In the genomic region with DNA sequence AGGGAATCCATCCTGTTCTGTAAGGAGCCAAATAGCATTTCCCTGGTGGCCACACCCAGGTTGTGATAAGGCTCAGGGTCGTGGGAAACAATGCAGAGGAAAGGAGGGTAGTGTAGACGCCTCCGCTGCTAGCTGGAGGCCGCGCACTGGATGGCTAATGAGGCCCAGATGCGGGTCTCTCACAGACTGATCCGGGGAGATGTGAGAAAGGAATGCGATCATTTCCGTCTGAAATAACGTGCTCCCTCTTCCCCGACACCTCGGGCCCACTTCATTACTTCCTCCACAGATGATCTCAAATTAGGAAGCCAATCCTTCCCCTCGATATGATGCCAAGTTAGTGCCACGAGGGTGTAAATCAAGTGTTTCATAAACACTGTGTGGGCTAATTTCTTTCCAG, we compare ENCODE assay signal across 22 cellular contexts.
"Had no signal": no experiment of that assay in that cellular context is flagged by ENCODE, and none has a peak within 500 bp of the region (broad histone marks: within the 10 kb centered on the region; RNA-seq: fewer than 3 reads in every experiment).

No MANE protein-coding gene starts in this region.

- H3K9me3 ChIP-seq: breast epithelium, thoracic aorta, vagina had no signal

- H3K4me3 ChIP-seq: breast epithelium, thoracic aorta, vagina had no signal

- H3K27ac ChIP-seq: parathyroid adenoma, thoracic aorta, vagina had no signal

- DNase-seq: activated CD4-positive, alpha-beta T cell treated with anti-CD3 and anti-CD28 coated beads for 36 hours; activated CD4-positive, CD25-positive, alpha-beta regulatory T cell; activated naive CD4-positive, alpha-beta T cell; activated T-cell treated with anti-CD3 and anti-CD28 coated beads for 4 hours; activated T-cell treated with anti-CD3 and anti-CD28 coated beads, Interleukin-2, amount 50 U/mL, for 72 hours; endodermal cell; head of caudate nucleus; hippocampal formation; immature natural killer cell; kidney; left colon; midbrain; naive thymus-derived CD4-positive, alpha-beta T cell; nucleus accumbens; right cardiac atrium; stimulated activated CD4-positive, alpha-beta T cell treated with anti-CD3 and anti-CD28 coated beads, Interleukin-2, amount 100 ng/mL, for 48 hours; stimulated activated naive CD8-positive, alpha-beta T cell treated with anti-CD3 and anti-CD28 coated beads, Interleukin-15, Interleukin-2, amounts not matched to agents 100 U/mL and 50 U/mL, for 24 hours; T-helper 1 cell had no signal

- H3K36me3 ChIP-seq: breast epithelium, thoracic aorta, vagina had no signal

- H3K4me1 ChIP-seq: breast epithelium had no signal

- H3K9ac ChIP-seq: parathyroid adenoma had no signal

- H3K27me3 ChIP-seq: breast epithelium, vagina had no signal
